19 cellular contexts compared by ENCODE assay signal in genomic region chr14:25394791-25395391, GRCh38.
"Had no signal": no experiment of that assay in that cellular context is flagged by ENCODE, and none has a peak within 500 bp of the region (broad histone marks: within the 10 kb centered on the region; RNA-seq: fewer than 3 reads in every experiment).

No MANE protein-coding gene starts in this region.

- H3K27ac ChIP-seq: coronary artery, foreskin keratinocyte, lower lobe of right lung, tibial nerve, uterus had no signal

- H3K36me3 ChIP-seq: lower lobe of right lung, tibial nerve, uterus had no signal

- ATAC-seq: activated CD8-positive, alpha-beta T cell treated with anti-CD3 and anti-CD28 coated beads, Interleukin-2, amount 10 ng/mL, durations not matched to agents 7 days and 5 days; activated naive CD4-positive, alpha-beta T cell treated with anti-CD3 and anti-CD28 coated beads, Interleukin-2, amount 50 U/mL, for 72 hours; foreskin keratinocyte; lower lobe of right lung had no signal

- H3K4me1 ChIP-seq: foreskin keratinocyte, lower lobe of right lung, tibial nerve, uterus had no signal

- DNase-seq: activated CD4-positive, alpha-beta T cell treated with anti-CD3 and anti-CD28 coated beads, Interleukin-2, amount 10 ng/mL, durations not matched to agents 24 days and 14 days; activated CD4-positive, CD25-positive, alpha-beta regulatory T cell; activated CD8-positive, alpha-beta memory T cell treated with anti-CD3 and anti-CD28 coated beads, Interleukin-2, amount 50 U/mL, for 4 hours; activated CD8-positive, alpha-beta T cell treated with anti-CD3 and anti-CD28 coated beads, Interleukin-2, amount 10 ng/mL, durations not matched to agents 7 days and 5 days; activated effector memory CD4-positive, alpha-beta T cell treated with anti-CD3 and anti-CD28 coated beads, Interleukin-2, amount 50 U/mL, for 16 hours; activated T-cell treated with anti-CD3 and anti-CD28 coated beads, Interleukin-2, amount 50 U/mL, for 48 hours; effector CD4-positive, alpha-beta T cell; foreskin keratinocyte; glutamatergic neuron; lower lobe of right lung; midbrain; stimulated activated CD4-positive, alpha-beta T cell treated with anti-CD3 and anti-CD28 coated beads, Interleukin-4, amount 100 ng/mL, for 24 hours; stimulated activated naive CD4-positive, alpha-beta T cell; T-helper 2 cell; uterus had no signal

- H3K27me3 ChIP-seq: foreskin keratinocyte, tibial nerve, uterus had no signal

- H3K9me3 ChIP-seq: lower lobe of right lung, tibial nerve, uterus had no signal

- H3K4me3 ChIP-seq: coronary artery, lower lobe of right lung, skin epidermis, tibial nerve, uterus had no signal
